Comparison of ENCODE assay signal across 19 cellular contexts in genomic region chr9:26813247-26813646, GRCh38.
DNase-seq lines count a peak whose midpoint lies in the region; ATAC-seq and TF ChIP-seq lines count a peak whose summit lies in the region.
"Had no signal": no experiment of that assay in that cellular context is flagged by ENCODE, and none has a peak within 500 bp of the region (broad histone marks: within the 10 kb centered on the region; RNA-seq: fewer than 3 reads in every experiment).

No MANE protein-coding gene starts in this region.

- H3K4me3 ChIP-seq in gastrocnemius medialis: no peak overlapping the region
- H3K4me3 ChIP-seq: GM23338, MG63 had no signal

- no peak for TF ChIP-seq POLR2A in gastrocnemius medialis (IDR thresholded peaks at IDR 0.05)

- in situ Hi-C loops in gastrocnemius medialis (cut with MboI; ENCODE audit: low sequenced_read_pairs in 4 of 4): no loop called here

- DNase-seq in NCI-H187 treated with DMSO at 0.1 percent for 48 hours (lab: John Stamatoyannopoulos, UW): peak; percentile 4
- no peak for DNase-seq in NCI-H187 (lab: John Stamatoyannopoulos, UW)
- DNase-seq in astrocyte of the hippocampus (ENCODE audit: low read depth, low spot score): peak; percentile 70
- DNase-seq in renal cortical epithelial cell (ENCODE audit: low read depth): peak; percentile 70
- no peak for DNase-seq in gastrocnemius medialis
- no peak for DNase-seq in SK-N-DZ (ENCODE audit: low spot score)
- DNase-seq: C1 segment of cervical spinal cord, Caco-2, MG63, NCI-H1105, NCI-H1930, NCI-H510A treated with DMSO at 0.1 percent for 48 hours, SHP77 had no signal

- no peaks in the 10 kb centered on the region for H3K27me3 ChIP-seq in gastrocnemius medialis
- H3K27me3 ChIP-seq: MG63 had no signal

- no peaks in the 10 kb centered on the region for H3K9me3 ChIP-seq in gastrocnemius medialis
- H3K9me3 ChIP-seq: Caco-2, MG63 had no signal

- no peaks in the 10 kb centered on the region for H3K36me3 ChIP-seq in gastrocnemius medialis
- H3K36me3 ChIP-seq: MG63 had no signal

- H3K27ac ChIP-seq in gastrocnemius medialis: no peak overlapping the region
- H3K27ac ChIP-seq: 22Rv1, KMS-11 had no signal

- intact Hi-C loops in gastrocnemius medialis (cut with DNase I; ENCODE audit: low total_unique reads): no loop called here

- TF ChIP-seq CTCF in gastrocnemius medialis (IDR thresholded peaks at IDR 0.05 in 4 of 5, conservative IDR thresholded peaks at IDR 0.05 in 1 of 5): no peak

- H3K4me1 ChIP-seq in gastrocnemius medialis: no peaks in the 10 kb centered on the region
- H3K4me1 ChIP-seq: Caco-2 had no signal

- peak; percentile 35 for ATAC-seq in HG03469 (IDR thresholded peaks at IDR 0.05; ENCODE audit: unreplicated experiment)
- ATAC-seq in gastrocnemius medialis: no peak
- ATAC-seq in GM19455 (IDR thresholded peaks at IDR 0.05; ENCODE audit: unreplicated experiment): no peak
- ATAC-seq: GM23338, Panc1 had no signal

Comparison
In these comparisons a context has a peak if more than half of its experiments do, and no peak if none do; other contexts are left out.
1. DNase-seq: peak in NCI-H187 treated with DMSO at 0.1 percent for 48 hours (single experiment), astrocyte of the hippocampus (single experiment) and renal cortical epithelial cell (single experiment); none in NCI-H187 (0 of 2), gastrocnemius medialis (0 of 2) and SK-N-DZ (single experiment).